Comparison of ENCODE assay signal across 18 cellular contexts in the genomic region with DNA sequence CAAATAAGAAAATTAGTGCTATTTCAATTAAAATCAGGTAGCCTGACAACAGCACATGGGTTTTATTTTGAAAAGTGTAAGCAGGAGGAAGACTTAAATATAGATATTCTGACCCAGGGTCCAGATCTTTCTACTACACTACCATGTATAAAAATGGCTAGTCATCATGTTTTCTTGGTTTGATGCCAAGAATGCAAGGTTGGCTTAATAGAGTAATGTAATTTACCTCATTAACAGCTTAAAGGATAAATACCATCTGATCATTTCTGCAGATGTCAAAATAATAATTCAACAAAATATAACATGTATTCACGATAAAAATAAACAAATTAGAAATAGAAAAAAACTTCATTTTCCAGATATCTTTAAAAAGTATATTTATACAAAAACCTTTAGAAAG. TPM values are rescaled to one million over a fixed set of nuclear protein-coding genes. Genes with fewer than 3 reads are reported as not detected.
A peak's percentile ranks its signal among the peaks of the same experiment; 100 is the strongest.
DNase-seq lines count a peak whose midpoint lies in the region; ATAC-seq, FAIRE-seq and TF ChIP-seq lines count a peak whose summit lies in the region.
"Had no signal": no experiment of that assay in that cellular context is flagged by ENCODE, and none has a peak within 500 bp of the region (broad histone marks: within the 10 kb centered on the region; RNA-seq: fewer than 3 reads in every experiment).

No MANE protein-coding gene starts in this region.

- H2AFZ ChIP-seq in IMR-90 (replicated peaks; ENCODE audit: low read length, poor library complexity) (no peak overlapping the region), K562 (ENCODE audit: low read depth, low read length) (no peak overlapping the region)

- H3K27me3 ChIP-seq in IMR-90 (ENCODE audit: control insufficient read depth, insufficient read depth, low read length) = peaks cover 24% of the 10 kb centered on the region
- no peaks in the 10 kb centered on the region for H3K27me3 ChIP-seq in K562 (ENCODE audit: control insufficient read depth in 2 of 2, insufficient read depth in 2 of 2, low read length in 2 of 2)
- peaks cover 0 to 3% of the 10 kb centered on the region in 2 donors for H3K27me3 ChIP-seq in small intestine (ENCODE audit: control insufficient read depth in 2 of 2, insufficient read depth in 2 of 2, low read length in 2 of 2)
- H3K27me3 ChIP-seq in MG63 = no peaks in the 10 kb centered on the region
- H3K27me3 ChIP-seq in WERI-Rb-1 (ENCODE audit: insufficient read depth, low read depth, severe bottlenecking) = no peaks in the 10 kb centered on the region

- no peak for TF ChIP-seq POLR2A in IMR-90 (IDR thresholded peaks at IDR 0.05; ENCODE audit: low read depth, low read length)
- TF ChIP-seq POLR2A in K562 (conservative IDR thresholded peaks at IDR 0.05) = no peak

- ATAC-seq in IMR-90 (ENCODE audit: low read depth) (no peak), K562 (no peak)

- H2BK20ac ChIP-seq in IMR-90 (ENCODE audit: low read depth, low read length) = no peak overlapping the region

- no peaks in the 10 kb centered on the region; the same call in 1 of the 2 replicates for H3K4me1 ChIP-seq in IMR-90 (ENCODE audit: control insufficient read depth, insufficient read depth, low read length)
- H3K4me1 ChIP-seq in K562 (replicated peaks in 1 of 2; ENCODE audit: control insufficient read depth in 2 of 2, insufficient read depth in 2 of 2, low read length in 2 of 2) = no peaks in the 10 kb centered on the region
- no peaks in the 10 kb centered on the region for H3K4me1 ChIP-seq in small intestine (ENCODE audit: control insufficient read depth in 2 of 2, insufficient read depth in 1 of 2, low read depth in 1 of 2, low read length in 1 of 2)
- H3K4me1 ChIP-seq: HAP-1 had no signal

- FAIRE-seq in K562 (lab: Jason Lieb, UNC) = no peak
- FAIRE-seq in small intestine (lab: Jason Lieb, UNC) = peak; percentile 5
- FAIRE-seq: GM12892, H54 had no signal

- no peak for TF ChIP-seq CTCF in IMR-90 (conservative IDR thresholded peaks at IDR 0.05; ENCODE audit: low read depth, low read length)
- TF ChIP-seq CTCF in K562 (IDR thresholded peaks at IDR 0.05 in 2 of 3, conservative IDR thresholded peaks at IDR 0.05 in 1 of 3; ENCODE audit: insufficient read depth in 2 of 3, low read depth in 1 of 3, low read length in 3 of 3) = no peak
- TF ChIP-seq CTCF in WERI-Rb-1 (IDR thresholded peaks at IDR 0.05; ENCODE audit: low read depth, low read length) = no peak

- H2BK120ac ChIP-seq in IMR-90 (ENCODE audit: low read depth, low read length) = no peak overlapping the region

- H3K4me3 ChIP-seq in IMR-90 (ENCODE audit: insufficient read depth, low read depth, low read length) (no peak overlapping the region), K562 (no peak overlapping the region), small intestine (ENCODE audit: low read depth in 1 of 2, low read length in 2 of 2) (no peak overlapping the region), MG63 (no peak overlapping the region), WERI-Rb-1 (ENCODE audit: low read depth, low read length) (no peak overlapping the region)
- H3K4me3 ChIP-seq: HAP-1 had no signal

- DNase-seq in DMS53 (lab: John Stamatoyannopoulos, UW) (peak; percentile 8), DMS53 treated with DMSO at 0.1 percent for 48 hours (lab: John Stamatoyannopoulos, UW; ENCODE audit: unreplicated experiment) (no peak), IMR-90 (no peak), K562 (ENCODE audit: extremely low read depth in 1 of 4, low spot score in 3 of 4) (no peak), small intestine (no peak), MG63 (no peak), WERI-Rb-1 (no peak)
- DNase-seq: 8988T; C1 segment of cervical spinal cord; Calu3; CD4-positive, alpha-beta memory T cell; COR-L47; DND-41; GOT3; HFFc6 had no signal

- in situ Hi-C loops in IMR-90 (cut with MboI; ENCODE audit: low sequenced_read_pairs) (no loop called here), K562 (cut with MboI) (no loop called here)

- H3K9me1 ChIP-seq in IMR-90 (ENCODE audit: insufficient read depth, low read length) (0 out of 2 replicates have a peak, but pooled peaks cover 1% of the 10 kb centered on the region), K562 (ENCODE audit: control insufficient read depth, insufficient read depth, low read length) (no peaks in the 10 kb centered on the region)

- dilution Hi-C loops in IMR-90 (cut with HindIII; ENCODE audit: low sequenced_read_pairs, unreplicated experiment) = no loop called here

- intact Hi-C loops in IMR-90 (cut with micrococcal nuclease) (no loop called here), K562 (cut with micrococcal nuclease) (no loop called here)

- no peak overlapping the region for H3K56ac ChIP-seq in IMR-90 (ENCODE audit: extremely low read depth, insufficient read depth, low read length)

- no peak overlapping the region for H3K23ac ChIP-seq in IMR-90 (ENCODE audit: low read depth, low read length)

- no CpG with 5 or more reads among the region's 1 CpG for WGBS in IMR-90 (ENCODE audit: extremely low coverage in 2 of 2, insufficient read length in 1 of 2), 2 experiments
- 0% methylated on average over 1 of the region's 1 CpG for WGBS in K562 (ENCODE audit: insufficient coverage, low coverage, missing lambda C conversion rate)
- 85 to 94% (median 88%) methylated on average over 1 of the region's 1 CpG for WGBS in small intestine, 3 donors

- no peak for TF ChIP-seq RAD21 in IMR-90 (IDR thresholded peaks at IDR 0.05; ENCODE audit: low read length)
- no peak for TF ChIP-seq RAD21 in K562 (CRISPR knock-in tag; conservative IDR thresholded peaks at IDR 0.05 in 1 of 2, IDR thresholded peaks at IDR 0.05 in 1 of 2)

- TF ChIP-seq EP300 in K562 (IDR thresholded peaks at IDR 0.05; ENCODE audit: low read length) = no peak

- no peak overlapping the region for H4K5ac ChIP-seq in IMR-90 (ENCODE audit: low read depth, low read length)

- no peak overlapping the region for H2AK5ac ChIP-seq in IMR-90 (ENCODE audit: low read depth, low read length)

- no peak overlapping the region for H4K8ac ChIP-seq in IMR-90 (ENCODE audit: low read depth in 2 of 2, low read length in 2 of 2)

- H3K4me2 ChIP-seq in IMR-90 (ENCODE audit: low read depth, low read length) = no peak overlapping the region
- no peak overlapping the region for H3K4me2 ChIP-seq in K562 (ENCODE audit: insufficient read depth, low read length)

- CTCF ChIA-PET in IMR-90 (lab: Yijun Ruan, JAX) = no interaction called here
- CTCF ChIA-PET in K562 (lab: Yijun Ruan, JAX; ENCODE audit: low intra/inter-chr PET ratio) = no interaction called here

- H2AK9ac ChIP-seq in IMR-90 (replicated peaks; ENCODE audit: low read depth, low read length, poor library complexity) = no peak overlapping the region

- POLR2A ChIA-PET in IMR-90 (lab: Charles Lee; ENCODE audit: unreplicated experiment) (no interaction called here), K562 (lab: Yijun Ruan, JAX) (interaction anchor here (0.6 kb wide), 1 partner anchor 85 kb away, joined by 3 read pairs; no protein-coding TSS in a partner anchor)

- no peaks in the 10 kb centered on the region for H3K79me1 ChIP-seq in IMR-90 (ENCODE audit: low read depth in 1 of 2, low read length in 2 of 2)

- H2BK15ac ChIP-seq in IMR-90 (ENCODE audit: low read depth, low read length) = no peak overlapping the region

- peaks cover 2% of the 10 kb centered on the region for H3K9me3 ChIP-seq in IMR-90 (ENCODE audit: control insufficient read depth, insufficient read depth, low read length)
- no peaks in the 10 kb centered on the region for H3K9me3 ChIP-seq in K562 (replicated peaks; ENCODE audit: control insufficient read depth, insufficient read depth, low read depth, low read length)
- no peaks in the 10 kb centered on the region for H3K9me3 ChIP-seq in small intestine (ENCODE audit: control insufficient read depth, low read depth)
- H3K9me3 ChIP-seq in MG63 = peaks cover 15% of the 10 kb centered on the region
- H3K9me3 ChIP-seq in WERI-Rb-1 (ENCODE audit: severe bottlenecking) = no peaks in the 10 kb centered on the region
- H3K9me3 ChIP-seq: HAP-1 had no signal

- no peak overlapping the region for H3K18ac ChIP-seq in IMR-90 (ENCODE audit: low read depth, low read length)

- no peaks in the 10 kb centered on the region for H4K20me1 ChIP-seq in IMR-90 (ENCODE audit: insufficient read depth, low read length)
- no peaks in the 10 kb centered on the region for H4K20me1 ChIP-seq in K562 (replicated peaks; ENCODE audit: control insufficient read depth, insufficient read depth, low read length)

- no peak overlapping the region for H2BK5ac ChIP-seq in IMR-90 (ENCODE audit: low read depth, low read length, poor library complexity, severe bottlenecking)

- H4K91ac ChIP-seq in IMR-90 (ENCODE audit: insufficient read depth, low read depth, low read length) = no peak overlapping the region

- no peaks in the 10 kb centered on the region for H3K79me2 ChIP-seq in K562 (ENCODE audit: control insufficient read depth, insufficient read depth, low read length)

- H3K14ac ChIP-seq in IMR-90 (replicated peaks; ENCODE audit: low read depth, low read length) = no peak overlapping the region

- H3K9ac ChIP-seq in IMR-90 (ENCODE audit: low read depth, low read length) = no peak overlapping the region
- H3K9ac ChIP-seq in K562 (ENCODE audit: insufficient read depth in 1 of 2, low read depth in 2 of 2, low read length in 2 of 2) = no peak overlapping the region

- BruUV-seq in IMR-90 (replicated peaks; lab: Mats Ljungman, UMichigan) (no TSS peak), K562 (replicated peaks; lab: Mats Ljungman, UMichigan) (no TSS peak)

- H3K36me3 ChIP-seq in IMR-90 (ENCODE audit: control insufficient read depth, insufficient read depth, low read length) = no peaks in the 10 kb centered on the region
- H3K36me3 ChIP-seq in K562 (ENCODE audit: control insufficient read depth, insufficient read depth, low read length) = no peaks in the 10 kb centered on the region
- no peaks in the 10 kb centered on the region for H3K36me3 ChIP-seq in small intestine (ENCODE audit: control insufficient read depth in 2 of 2, insufficient read depth in 2 of 2, low read length in 2 of 2)
- H3K36me3 ChIP-seq in MG63 = no peaks in the 10 kb centered on the region
- no peaks in the 10 kb centered on the region for H3K36me3 ChIP-seq in WERI-Rb-1
- H3K36me3 ChIP-seq: HAP-1 had no signal

- H3K27ac ChIP-seq in IMR-90 (ENCODE audit: insufficient read depth, low read length) (no peak overlapping the region), K562 (ENCODE audit: extremely low read depth, low read depth, low read length) (no peak overlapping the region), small intestine (ENCODE audit: low read depth in 1 of 2, low read length in 1 of 2) (no peak overlapping the region), WERI-Rb-1 (no peak overlapping the region)

- no peak overlapping the region for H3K4ac ChIP-seq in IMR-90 (ENCODE audit: low read depth, low read length)

RNA-seq across cellular contexts. Expression of a gene that starts 39.4 kb away (rescaled TPM):
- total RNA-seq in IMR-90 (2012; rRNA removed) = 27.5 and 30.3 TPM in 2 replicates
- polyA plus RNA-seq in IMR-90 (2012; rRNA removed) = 68.8 and 80.6 TPM in 2 replicates
- polyA plus RNA-seq in IMR-90 (2012; cell fraction: cytosol; rRNA removed) = 53.9 and 85.1 TPM in 2 replicates
- 185 and 283 TPM in 2 replicates for polyA plus RNA-seq in IMR-90 (2012; cell fraction: nucleus; rRNA removed; ENCODE audit: low replicate concordance)
- total RNA-seq in K562 (2011; cell fraction: chromatin; rRNA removed; ENCODE audit: low replicate concordance) = 19.4 and 22.7 TPM in 2 replicates
- 15.5 and 21.2 TPM in 2 replicates for total RNA-seq in K562 (2011; cell fraction: nucleolus; rRNA removed)
- 18.7 and 21.5 TPM in 2 replicates for total RNA-seq in K562 (2011; cell fraction: nucleoplasm; rRNA removed)
- 2.8 and 4.6 TPM in 2 replicates for total RNA-seq in K562 (2014; rRNA removed)
- 1.9 and 3.0 TPM in 2 replicates for total RNA-seq in K562 (2014; rRNA removed; fragmentation: Illumina TruSeq; extraction: Trizol)
- total RNA-seq in K562 (2015; rRNA removed; fragmentation: Illumina TruSeq; extraction: Trizol) = 1.1 and 1.3 TPM in 2 replicates
- 4.3 and 4.5 TPM in 2 replicates for total RNA-seq in K562 (2021)
- 4.2 and 5.4 TPM in 2 replicates for polyA plus RNA-seq in K562 (2011; rRNA removed)
- 5.9 and 6.2 TPM in 2 replicates for polyA plus RNA-seq in K562 (2011; cell fraction: cytosol; rRNA removed)
- polyA plus RNA-seq in K562 (2011; cell fraction: nucleus; rRNA removed) = 14.6 and 19.0 TPM in 2 replicates
- polyA plus RNA-seq in K562 (2012) = 2.8 and 2.9 TPM in 2 replicates
- polyA plus RNA-seq in K562 (2014; fragmentation: Illumina TruSeq; extraction: Trizol) = 4.0 and 5.2 TPM in 2 replicates
- 1 to 10 TPM in 1 of 2 experiments, under 1 TPM in 1; 0.80 to 1.2 TPM for polyA plus RNA-seq in K562 (2014; fragmentation: Nextera tagmentation; extraction: Ambion mirVana)
- polyA plus RNA-seq in K562 (2014; rRNA removed) = 2.8 and 3.7 TPM in 2 replicates
- polyA minus RNA-seq in K562 (2011; rRNA and poly(A)+ RNA removed) = 7.8 and 8.6 TPM in 2 replicates
- polyA minus RNA-seq in K562 (2011; cell fraction: cytosol; rRNA and poly(A)+ RNA removed) = 3.6 and 5.9 TPM in 2 replicates
- polyA minus RNA-seq in K562 (2011; cell fraction: nucleus; rRNA and poly(A)+ RNA removed) = 7.1 and 10.6 TPM in 2 replicates
- 10 to 100 TPM in 1 of 3 donors, 1 to 10 TPM in 1, under 1 TPM in 1; 0.45 to 10.0 (median 2.4) TPM for polyA plus RNA-seq in small intestine
- 2.4 and 8.8 TPM in 2 replicates for total RNA-seq in MG63 (2014; rRNA removed; shearing (Covaris generic); ENCODE audit: low replicate concordance)
